In the genomic region with DNA sequence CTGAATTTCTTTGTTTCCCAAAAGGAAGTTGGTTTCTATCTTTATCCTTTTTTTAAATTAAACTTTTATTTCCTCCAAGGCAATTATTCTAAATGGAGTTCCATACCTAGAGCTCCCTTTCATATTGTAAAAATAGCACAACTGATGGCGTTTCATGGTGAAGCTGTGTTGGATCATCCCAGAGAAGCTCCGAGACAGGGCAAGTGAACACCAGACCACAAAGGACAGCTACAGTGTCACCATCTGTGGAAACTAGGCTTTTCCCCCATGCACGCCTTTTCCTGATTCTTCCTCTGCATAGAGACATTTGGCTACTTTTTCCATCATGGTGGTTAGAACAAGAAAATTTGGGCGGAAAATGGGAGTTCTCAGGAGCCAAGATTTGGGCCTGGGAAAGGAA, we compare ENCODE assay signal across 1 cellular context.
TF ChIP-seq lines count a peak whose summit lies in the region.

No MANE protein-coding gene starts in this region.

TF ChIP-seq in H1, 55 proteins besides CTCF, POLR2A, EP300 and RAD21:
- TF ChIP-seq RBBP5 (IDR thresholded peaks at IDR 0.05; ENCODE audit: borderline replicate concordance, low read depth, low read length) = no peak
- no peak for TF ChIP-seq TBP (IDR thresholded peaks at IDR 0.05; ENCODE audit: low read depth, low read length)
- no peak for TF ChIP-seq RXRA (IDR thresholded peaks at IDR 0.05; ENCODE audit: insufficient read depth, low read depth, low read length)
- TF ChIP-seq KDM5A (IDR thresholded peaks at IDR 0.05; ENCODE audit: low read length) = no peak
- TF ChIP-seq POLR2AphosphoS5 (IDR thresholded peaks at IDR 0.05; ENCODE audit: low read depth, low read length) = no peak
- no peak for TF ChIP-seq CBX8 (IDR thresholded peaks at IDR 0.05; ENCODE audit: borderline replicate concordance, low read depth, low read length)
- no peak for TF ChIP-seq HDAC2 (IDR thresholded peaks at IDR 0.05; ENCODE audit: borderline replicate concordance in 1 of 2, low read depth in 2 of 2, low read length in 2 of 2)
- TF ChIP-seq ASH2L (IDR thresholded peaks at IDR 0.05; ENCODE audit: low read length) = no peak
- TF ChIP-seq SAP30 (IDR thresholded peaks at IDR 0.05; ENCODE audit: insufficient read depth, insufficient replicate concordance, low read length) = no peak
- TF ChIP-seq SIN3A (conservative IDR thresholded peaks at IDR 0.05 in 1 of 2, IDR thresholded peaks at IDR 0.05 in 1 of 2; ENCODE audit: low read depth in 1 of 2, low read length in 2 of 2) = no peak
- no peak for TF ChIP-seq CREB1 (IDR thresholded peaks at IDR 0.05)
- no peak for TF ChIP-seq CTBP2 (IDR thresholded peaks at IDR 0.05; ENCODE audit: borderline replicate concordance, insufficient read depth, insufficient read length, low read length)
- no peak for TF ChIP-seq SP4 (IDR thresholded peaks at IDR 0.05; ENCODE audit: low read length)
- TF ChIP-seq GTF2F1 (IDR thresholded peaks at IDR 0.05; ENCODE audit: borderline replicate concordance, low read depth, low read length) = no peak
- no peak for TF ChIP-seq BCL11A (IDR thresholded peaks at IDR 0.05; ENCODE audit: low read depth in 2 of 2, low read length in 2 of 2)
- no peak for TF ChIP-seq SIX5 (IDR thresholded peaks at IDR 0.05; ENCODE audit: low read depth, low read length)
- TF ChIP-seq PHF8 (conservative IDR thresholded peaks at IDR 0.05; ENCODE audit: low read depth, low read length) = no peak
